ENCODE assay signal across 5 cellular contexts in the genomic region with DNA sequence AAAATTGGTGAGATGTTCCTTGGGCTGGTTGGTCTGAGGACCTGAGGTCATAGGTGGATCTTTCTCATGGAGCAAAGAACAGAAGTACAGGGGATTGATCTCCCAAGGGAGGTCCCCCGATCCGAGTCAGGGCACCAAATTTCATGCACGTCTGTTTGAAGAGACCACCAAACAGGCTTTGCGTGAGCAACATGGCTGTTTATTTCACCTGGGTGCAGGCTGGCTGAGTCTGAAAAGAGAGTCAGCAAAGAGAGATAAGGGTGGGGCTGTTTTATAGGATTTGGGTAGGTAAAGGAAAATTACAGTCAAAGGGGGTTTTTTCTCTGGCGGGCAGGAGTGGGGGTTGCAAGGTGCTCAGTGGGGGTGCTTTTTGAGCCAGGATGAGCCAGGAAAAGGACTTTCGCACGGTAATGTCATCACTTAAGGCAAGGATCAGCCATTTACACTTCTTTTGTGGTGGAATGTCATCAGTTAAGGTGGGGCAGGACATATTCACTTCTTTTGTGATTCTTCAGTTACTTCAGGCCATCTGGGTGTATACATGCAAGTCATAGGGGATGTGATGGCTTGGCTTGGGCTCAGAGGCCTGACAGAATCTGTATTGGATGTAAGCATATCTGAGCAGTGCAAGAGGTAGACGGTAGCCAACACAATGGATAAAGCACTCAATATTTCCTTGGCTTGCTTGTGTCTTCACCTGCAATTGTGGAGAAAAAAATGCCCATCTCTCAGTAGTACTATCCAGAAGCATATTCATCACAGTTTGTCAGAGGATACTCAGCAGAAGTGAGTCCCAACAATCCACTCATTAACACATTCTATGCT. TPM values are rescaled to one million over a fixed set of nuclear protein-coding genes. Genes with fewer than 3 reads are reported as not detected.
"Had no signal": no experiment of that assay in that cellular context is flagged by ENCODE, and none has a peak within 500 bp of the region (broad histone marks: within the 10 kb centered on the region; RNA-seq: fewer than 3 reads in every experiment).

No MANE protein-coding gene starts in this region.

RNA-seq across cellular contexts. Expression of gene GRID2, which starts 26.5 kb away (rescaled TPM):
- total RNA-seq: OCI-LY7, SK-MEL-5 had no signal
- polyA plus RNA-seq: IgD-negative memory B cell, K562, SK-N-SH had no signal
